Comparison of ENCODE assay signal across 18 cellular contexts in the genomic region with DNA sequence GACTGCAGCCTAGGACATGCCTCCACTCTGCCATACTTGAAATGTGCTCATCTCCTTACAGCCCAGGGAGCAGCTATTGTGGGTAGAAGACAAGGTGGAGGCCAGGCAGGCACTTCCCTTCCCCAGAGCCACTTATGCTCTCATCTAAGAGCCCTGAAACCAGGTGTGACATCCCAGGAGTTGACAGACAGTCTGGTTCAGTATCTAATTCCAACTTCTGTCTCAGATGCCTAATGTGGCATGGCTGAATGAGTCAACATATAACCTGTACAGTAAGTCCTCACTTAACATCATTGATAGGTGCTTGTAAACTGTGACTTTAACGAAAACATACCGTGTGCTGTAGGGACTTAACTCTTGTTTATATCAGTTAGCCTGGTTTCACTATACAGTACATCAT.
"Had no signal": no experiment of that assay in that cellular context is flagged by ENCODE, and none has a peak within 500 bp of the region (broad histone marks: within the 10 kb centered on the region; RNA-seq: fewer than 3 reads in every experiment).

No MANE protein-coding gene starts in this region.

- H3K27me3 ChIP-seq: foreskin keratinocyte, heart left ventricle, sigmoid colon, suprapubic skin, thyroid gland had no signal

- H3K27me3 Mint-ChIP-seq: naive B cell, type B pancreatic cell had no signal

- DNase-seq: effector CD4-positive, alpha-beta T cell; endodermal cell; erythroblast; foreskin keratinocyte; heart left ventricle; hippocampal formation; left colon; mesendoderm; naive B cell; sigmoid colon; small intestine; stimulated activated CD4-positive, alpha-beta T cell treated with anti-CD3 and anti-CD28 coated beads, Interleukin-12 subunit alpha, Interleukin-12 subunit beta, amount 100 ng/mL, for 4 hours; stimulated activated naive CD8-positive, alpha-beta T cell treated with anti-CD3 and anti-CD28 coated beads, Interleukin-15, Interleukin-2, amounts not matched to agents 100 U/mL and 50 U/mL, for 24 hours; thyroid gland had no signal

- H3K4me3 ChIP-seq: coronary artery, heart left ventricle, sigmoid colon, suprapubic skin, thyroid gland had no signal

- H3K9me3 ChIP-seq: heart left ventricle, sigmoid colon, suprapubic skin, thyroid gland had no signal

- ATAC-seq: foreskin keratinocyte; left colon; stimulated activated naive CD8-positive, alpha-beta T cell treated with anti-CD3 and anti-CD28 coated beads, Interleukin-15, Interleukin-2, amounts not matched to agents 100 U/mL and 50 U/mL, for 24 hours had no signal

- H3K27ac Mint-ChIP-seq: endodermal cell, nephron, type B pancreatic cell had no signal

- H3K4me1 ChIP-seq: foreskin keratinocyte, sigmoid colon, suprapubic skin, thyroid gland had no signal

- H3K9me3 Mint-ChIP-seq: endodermal cell, naive B cell, nephron, type B pancreatic cell had no signal

- H3K27ac ChIP-seq: coronary artery, foreskin keratinocyte, heart left ventricle, sigmoid colon, suprapubic skin, thyroid gland had no signal

- H3K4me3 Mint-ChIP-seq: endodermal cell, naive B cell, nephron, type B pancreatic cell had no signal
